22 cellular contexts compared by ENCODE assay signal in genomic region chr3:117171124-117171523, GRCh38.
"Had no signal": no experiment of that assay in that cellular context is flagged by ENCODE, and none has a peak within 500 bp of the region (broad histone marks: within the 10 kb centered on the region; RNA-seq: fewer than 3 reads in every experiment).

No MANE protein-coding gene starts in this region.

- H3K4me3 ChIP-seq: colonic mucosa, gastroesophageal sphincter, heart right ventricle, left lung, lower lobe of right lung, mucosa of descending colon had no signal

- H3K4me3 Mint-ChIP-seq: dendritic cell treated with granulocyte-macrophage colony-stimulating factor and Interleukin-4, amounts not matched to agents 40 ng/mL and 50 ng/mL, for 4 days; effector memory CD8-positive, alpha-beta T cell; endodermal cell; mesothelial cell of epicardium had no signal

- DNase-seq: colonic mucosa; cortex of kidney; effector CD8-positive, alpha-beta T cell; effector memory CD8-positive, alpha-beta T cell; endodermal cell; erythroblast; foreskin keratinocyte; glutamatergic neuron; head of caudate nucleus; heart right ventricle; hippocampal formation; left cardiac atrium; left lung; left ventricle myocardium superior; lower lobe of right lung; mesenchymal stem cell; mucosa of descending colon had no signal

- ATAC-seq: effector memory CD8-positive, alpha-beta T cell; esophagus mucosa; foreskin keratinocyte; gastroesophageal sphincter; heart right ventricle; left cardiac atrium; left lung; left ventricle myocardium superior; lower lobe of right lung; mucosa of descending colon had no signal

- H3K36me3 ChIP-seq: colonic mucosa, gastroesophageal sphincter, heart right ventricle, left lung, lower lobe of right lung had no signal

- H3K27me3 ChIP-seq: colonic mucosa, foreskin keratinocyte, gastroesophageal sphincter, heart right ventricle, left lung had no signal

- H3K27me3 Mint-ChIP-seq: dendritic cell treated with granulocyte-macrophage colony-stimulating factor and Interleukin-4, amounts not matched to agents 40 ng/mL and 50 ng/mL, for 4 days; effector memory CD8-positive, alpha-beta T cell had no signal

- H3K9me3 ChIP-seq: colonic mucosa, gastroesophageal sphincter, heart right ventricle, left lung, lower lobe of right lung, mucosa of descending colon had no signal

- H3K27ac Mint-ChIP-seq: dendritic cell treated with granulocyte-macrophage colony-stimulating factor and Interleukin-4, amounts not matched to agents 40 ng/mL and 50 ng/mL, for 4 days; effector memory CD8-positive, alpha-beta T cell; endodermal cell; mesothelial cell of epicardium had no signal

- H3K36me3 Mint-ChIP-seq: mesothelial cell of epicardium had no signal

- H3K9me3 Mint-ChIP-seq: dendritic cell treated with granulocyte-macrophage colony-stimulating factor and Interleukin-4, amounts not matched to agents 40 ng/mL and 50 ng/mL, for 4 days; endodermal cell; mesothelial cell of epicardium had no signal

- H3K27ac ChIP-seq: colonic mucosa, epithelial cell of prostate, foreskin keratinocyte, gastroesophageal sphincter, heart right ventricle, left lung, lower lobe of right lung had no signal

- H3K4me1 ChIP-seq: colonic mucosa, foreskin keratinocyte, gastroesophageal sphincter, heart right ventricle, left lung, lower lobe of right lung had no signal
